In the genomic region with DNA sequence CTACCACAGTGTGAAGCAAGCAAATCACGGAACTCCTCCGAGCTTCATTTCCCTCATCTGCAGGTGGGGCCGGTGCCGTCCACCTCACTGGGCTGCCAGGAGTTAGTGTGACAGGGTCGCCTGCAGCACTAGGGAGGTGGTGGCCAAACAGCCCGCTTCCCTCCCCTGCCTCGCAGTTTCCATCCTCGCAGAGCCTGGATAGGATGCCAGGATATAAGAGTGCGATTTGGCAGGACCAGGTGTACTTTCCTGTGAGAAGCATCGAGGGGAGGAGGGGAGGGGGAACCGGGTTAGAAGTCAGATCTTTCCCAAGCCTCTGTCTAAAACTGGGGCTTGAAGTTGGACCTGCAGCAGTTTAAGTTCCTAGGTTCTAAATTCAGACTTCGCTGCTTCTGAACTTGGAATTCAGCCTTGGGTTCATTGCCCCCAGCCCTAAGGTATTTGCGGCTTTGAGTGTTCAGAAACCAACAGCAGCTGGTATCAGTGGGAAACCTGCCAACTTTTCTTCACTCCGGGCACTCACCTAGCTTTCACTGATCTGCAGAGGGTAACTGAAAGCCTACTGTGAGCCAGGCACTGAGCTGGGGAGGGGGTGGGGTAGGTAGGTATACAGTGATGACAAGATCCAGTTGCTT, we compare ENCODE assay signal across 1 cellular context.
TF ChIP-seq lines count a peak whose summit lies in the region.

No MANE protein-coding gene starts in this region.

TF ChIP-seq in GM12878, 131 proteins besides CTCF, POLR2A, EP300 and RAD21:
- peak; percentile 45 for TF ChIP-seq RUNX3 (IDR thresholded peaks at IDR 0.05; ENCODE audit: low read length)
- TF ChIP-seq FOS (IDR thresholded peaks at IDR 0.05; ENCODE audit: borderline replicate concordance, extremely low read depth, insufficient read length), result no peak
